ENCODE assay signal across 14 cellular contexts in the genomic region with DNA sequence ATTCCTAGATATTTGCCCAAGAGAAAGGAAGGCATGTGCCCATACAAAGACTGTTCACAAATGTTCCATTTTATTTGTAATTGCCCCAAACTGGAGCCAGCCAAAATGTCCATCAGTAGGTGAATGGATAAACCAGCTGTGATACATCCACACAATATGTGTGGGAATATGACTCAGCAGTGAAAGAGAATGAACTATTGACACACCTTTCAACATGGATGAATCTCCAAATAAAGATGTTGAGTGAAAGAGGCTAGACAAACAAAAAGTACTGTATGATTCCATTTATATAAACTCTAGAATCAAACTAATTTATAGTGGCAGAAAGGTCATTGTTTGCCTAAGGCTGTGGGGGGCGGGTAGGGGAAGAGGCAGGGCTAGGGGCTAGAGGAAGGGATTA. TPM values are rescaled to one million over a fixed set of nuclear protein-coding genes. Genes with fewer than 3 reads are reported as not detected.
DNase-seq lines count a peak whose midpoint lies in the region; ATAC-seq, FAIRE-seq and TF ChIP-seq lines count a peak whose summit lies in the region.
"Had no signal": no experiment of that assay in that cellular context is flagged by ENCODE, and none has a peak within 500 bp of the region (broad histone marks: within the 10 kb centered on the region; RNA-seq: fewer than 3 reads in every experiment).

No MANE protein-coding gene starts in this region.

- peaks cover 48% of the 10 kb centered on the region for H3K4me1 ChIP-seq in A549
- H3K4me1 ChIP-seq in adrenal gland (replicated peaks in 1 of 2), result peaks cover 30 to 49% of the 10 kb centered on the region in 2 donors
- peaks cover 5% of the 10 kb centered on the region for H3K4me1 ChIP-seq in colonic mucosa

- H3K9ac ChIP-seq in colonic mucosa (ENCODE audit: low read depth in 2 of 2, low read length in 2 of 2), result no peak overlapping the region

- peak in 1 of 2 experiments; percentile 69 for DNase-seq in A549 (ENCODE audit: low read depth in 1 of 2, low spot score in 1 of 2)
- DNase-seq in HCEC 1CT, result peak; percentile 57
- no peak for DNase-seq in adrenal gland
- peak; percentile 50 for DNase-seq in kidney glomerular epithelial cell (lab: John Stamatoyannopoulos, UW)
- no peak for DNase-seq in colonic mucosa
- no peak for DNase-seq in NCI-H82 treated with DMSO at 0.1 percent for 48 hours (lab: John Stamatoyannopoulos, UW; ENCODE audit: unreplicated experiment)
- DNase-seq: activated T-cell treated with anti-CD3 and anti-CD28 coated beads, Interleukin-2, amount 50 U/mL, for 72 hours; DMS 273 treated with DMSO at 0.1 percent for 48 hours; NCI-H446 treated with DMSO at 0.1 percent for 48 hours; RPMI8226; stimulated activated CD4-positive, alpha-beta T cell treated with anti-CD3 and anti-CD28 coated beads, Interleukin-12 subunit alpha, Interleukin-12 subunit beta, amount 100 ng/mL, for 4 hours had no signal

- no peak for FAIRE-seq in A549 (lab: Jason Lieb, UNC)

- ATAC-seq in A549 (peak in 1 of 2 experiments; percentile 20; a peak in 2 of 6 replicates), GM18511 (IDR thresholded peaks at IDR 0.05; ENCODE audit: unreplicated experiment) (no peak), GM18870 (IDR thresholded peaks at IDR 0.05; ENCODE audit: unreplicated experiment) (no peak)
- ATAC-seq: activated T-cell treated with anti-CD3 and anti-CD28 coated beads, Interleukin-2, amount 50 U/mL, for 72 hours had no signal

- CTCF ChIA-PET in A549 (lab: Yijun Ruan, JAX), result interaction anchor here (1.0 to 1.3 kb wide), 2 partner anchors 64 to 140 kb away, joined by 3 to 4 read pairs; no protein-coding TSS in a partner anchor

- no peaks in the 10 kb centered on the region for H3K9me3 ChIP-seq in A549
- peaks cover 0 to 3% (median 0%) of the 10 kb centered on the region in 3 donors for H3K9me3 ChIP-seq in adrenal gland (replicated peaks in 1 of 3)
- H3K9me3 ChIP-seq in colonic mucosa, result no peaks in the 10 kb centered on the region
- H3K9me3 ChIP-seq: thoracic aorta had no signal

- H3K36me3 ChIP-seq in adrenal gland (replicated peaks in 1 of 2), result peaks cover 0 to 12% of the 10 kb centered on the region in 2 donors
- no peaks in the 10 kb centered on the region for H3K36me3 ChIP-seq in colonic mucosa
- H3K36me3 ChIP-seq: thoracic aorta had no signal

- peak overlapping the region; percentile 82 for H3K4me2 ChIP-seq in A549

- no peaks in the 10 kb centered on the region for H3K27me3 ChIP-seq in adrenal gland
- H3K27me3 ChIP-seq in colonic mucosa, result no peaks in the 10 kb centered on the region

- 9% methylated on average over 1 of the region's 1 CpG for WGBS in A549 (ENCODE audit: missing lambda C conversion rate)
- 59 to 77% (median 74%) methylated on average over 1 of the region's 1 CpG for WGBS in adrenal gland, 4 donors

- intact Hi-C loops in adrenal gland (cut with DNase I), result loop anchor here in 1 of 2 donors (10.0 kb wide), 1 partner anchor 62 kb away; no protein-coding TSS in a partner anchor
- intact Hi-C loops in colonic mucosa (cut with DNase I), result no loop called here

- H3K27ac ChIP-seq in A549 (peak overlapping the region; percentile 64 to 73; a peak in 3 of 6 replicates), adrenal gland (peak overlapping the region in 3 of 5 donors; percentile 81 to 95 (median 83)), colonic mucosa (no peak overlapping the region)
- H3K27ac ChIP-seq: thoracic aorta had no signal

- TF ChIP-seq CTCF in A549 (IDR thresholded peaks at IDR 0.05), result no peak
- TF ChIP-seq CTCF in adrenal gland (IDR thresholded peaks at IDR 0.05), result no peak
- no peak for TF ChIP-seq CTCF in colonic mucosa (IDR thresholded peaks at IDR 0.05)

- POLR2A ChIA-PET in A549 (lab: Yijun Ruan, JAX), result interaction anchor here (0.5 kb wide), 1 partner anchor 200 kb away, joined by 7 read pairs; no protein-coding TSS in a partner anchor

- TF ChIP-seq RAD21 in A549 (conservative IDR thresholded peaks at IDR 0.05 in 1 of 2, IDR thresholded peaks at IDR 0.05 in 1 of 2), result no peak

- TF ChIP-seq EP300 in A549 (IDR thresholded peaks at IDR 0.05), result peak; percentile 44 to 64; a peak in 3 of 5 replicates

- no peak overlapping the region for H3K4me3 ChIP-seq in A549
- H3K4me3 ChIP-seq in adrenal gland, result peak overlapping the region in 1 of 4 donors; percentile 82
- no peak overlapping the region for H3K4me3 ChIP-seq in colonic mucosa
- H3K4me3 ChIP-seq: thoracic aorta had no signal

- TF ChIP-seq POLR2A in A549 (IDR thresholded peaks at IDR 0.05; ENCODE audit: low read length) (no peak), adrenal gland (IDR thresholded peaks at IDR 0.05) (no peak)

TF ChIP-seq in A549, 52 proteins besides CTCF, POLR2A, EP300 and RAD21 (continues in another document):
- TF ChIP-seq JUNB (IDR thresholded peaks at IDR 0.05) (peak; percentile 88), NPAS2 (CRISPR knock-in tag; IDR thresholded peaks at IDR 0.05; ENCODE audit: borderline replicate concordance) (no peak), FOSB (CRISPR knock-in tag; IDR thresholded peaks at IDR 0.05) (no peak), RFX5 (IDR thresholded peaks at IDR 0.05) (no peak), MAZ (IDR thresholded peaks at IDR 0.05; ENCODE audit: borderline replicate concordance, low read depth, low read length) (no peak), FOSL2 (IDR thresholded peaks at IDR 0.05) (peak; percentile 80), FOSL2 (CRISPR knock-in tag; IDR thresholded peaks at IDR 0.05) (peak; percentile 90), MYC (IDR thresholded peaks at IDR 0.05; ENCODE audit: borderline replicate concordance, low read length) (no peak), KDM1A (IDR thresholded peaks at IDR 0.05; ENCODE audit: low read depth) (no peak), SMC3 (IDR thresholded peaks at IDR 0.05) (no peak), RCOR1 (IDR thresholded peaks at IDR 0.05; ENCODE audit: low read depth, low read length) (no peak), HOXB13 (CRISPR knock-in tag; IDR thresholded peaks at IDR 0.05; ENCODE audit: low read depth) (no peak), HDAC2 (IDR thresholded peaks at IDR 0.05) (no peak), ZSCAN20 (CRISPR knock-in tag; IDR thresholded peaks at IDR 0.05) (no peak), JUN (IDR thresholded peaks at IDR 0.05) (peak; percentile 63 to 66; a peak in 4 of 5 replicates), ZFP36 (IDR thresholded peaks at IDR 0.05; ENCODE audit: borderline replicate concordance, partially characterized antibody) (peak; percentile 31), GATA3 (IDR thresholded peaks at IDR 0.05; ENCODE audit: borderline replicate concordance) (peak; percentile 89)
- TF ChIP-seq, protein P1, sequence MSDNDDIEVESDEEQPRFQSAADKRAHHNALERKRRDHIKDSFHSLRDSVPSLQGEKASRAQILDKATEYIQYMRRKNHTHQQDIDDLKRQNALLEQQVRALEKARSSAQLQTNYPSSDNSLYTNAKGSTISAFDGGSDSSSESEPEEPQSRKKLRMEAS (IDR thresholded peaks at IDR 0.05), result peak; percentile 37; the same call in 1 of the 2 replicates
- TF ChIP-seq, protein P2, sequence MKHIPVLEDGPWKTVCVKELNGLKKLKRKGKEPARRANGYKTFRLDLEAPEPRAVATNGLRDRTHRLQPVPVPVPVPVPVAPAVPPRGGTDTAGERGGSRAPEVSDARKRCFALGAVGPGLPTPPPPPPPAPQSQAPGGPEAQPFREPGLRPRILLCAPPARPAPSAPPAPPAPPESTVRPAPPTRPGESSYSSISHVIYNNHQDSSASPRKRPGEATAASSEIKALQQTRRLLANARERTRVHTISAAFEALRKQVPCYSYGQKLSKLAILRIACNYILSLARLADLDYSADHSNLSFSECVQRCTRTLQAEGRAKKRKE (CRISPR knock-in tag; IDR thresholded peaks at IDR 0.05; ENCODE audit: low read depth), result no peak
- TF ChIP-seq, protein P3, sequence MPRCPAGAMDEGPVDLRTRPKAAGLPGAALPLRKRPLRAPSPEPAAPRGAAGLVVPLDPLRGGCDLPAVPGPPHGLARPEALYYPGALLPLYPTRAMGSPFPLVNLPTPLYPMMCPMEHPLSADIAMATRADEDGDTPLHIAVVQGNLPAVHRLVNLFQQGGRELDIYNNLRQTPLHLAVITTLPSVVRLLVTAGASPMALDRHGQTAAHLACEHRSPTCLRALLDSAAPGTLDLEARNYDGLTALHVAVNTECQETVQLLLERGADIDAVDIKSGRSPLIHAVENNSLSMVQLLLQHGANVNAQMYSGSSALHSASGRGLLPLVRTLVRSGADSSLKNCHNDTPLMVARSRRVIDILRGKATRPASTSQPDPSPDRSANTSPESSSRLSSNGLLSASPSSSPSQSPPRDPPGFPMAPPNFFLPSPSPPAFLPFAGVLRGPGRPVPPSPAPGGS (IDR thresholded peaks at IDR 0.05), result peak; percentile 84
- TF ChIP-seq, protein P4, sequence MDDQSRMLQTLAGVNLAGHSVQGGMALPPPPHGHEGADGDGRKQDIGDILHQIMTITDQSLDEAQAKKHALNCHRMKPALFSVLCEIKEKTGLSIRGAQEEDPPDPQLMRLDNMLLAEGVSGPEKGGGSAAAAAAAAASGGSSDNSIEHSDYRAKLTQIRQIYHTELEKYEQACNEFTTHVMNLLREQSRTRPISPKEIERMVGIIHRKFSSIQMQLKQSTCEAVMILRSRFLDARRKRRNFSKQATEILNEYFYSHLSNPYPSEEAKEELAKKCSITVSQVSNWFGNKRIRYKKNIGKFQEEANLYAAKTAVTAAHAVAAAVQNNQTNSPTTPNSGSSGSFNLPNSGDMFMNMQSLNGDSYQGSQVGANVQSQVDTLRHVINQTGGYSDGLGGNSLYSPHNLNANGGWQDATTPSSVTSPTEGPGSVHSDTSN (IDR thresholded peaks at IDR 0.05), result no peak

RNA-seq across cellular contexts. Expression of a gene that starts 4.5 kb away (rescaled TPM):
- polyA plus RNA-seq in A549 (2011; rRNA removed) (29.9 and 60.3 TPM in 2 replicates), A549 (2017; fragmentation: RNase III; extraction: RNeasy Plus Mini Kit Qiagen cat#74134 plus additional on column Dnase treatment) (20.4 to 33.3 TPM (median 30.2 TPM) in 3 replicates), adrenal gland (1,000 to 10,000 TPM in 1 of 3 donors, 100 to 1,000 TPM in 2; 138 to 3,356 (median 348) TPM)
- 18.5 and 20.6 TPM in 2 replicates for polyA plus RNA-seq in A549 (2012; cell fraction: cytosol; rRNA removed)
- polyA plus RNA-seq in A549 (2012; cell fraction: nucleus; rRNA removed), result 32.5 and 39.4 TPM in 2 replicates
- 126 and 134 TPM in 2 replicates for polyA minus RNA-seq in A549 (2011; rRNA and poly(A)+ RNA removed)
- total RNA-seq in adrenal gland (1,000 to 10,000 TPM; 1,178 to 4,240 (median 2,741) TPM), colonic mucosa (100 to 1,000 TPM; 254 to 310 TPM)

Comparison
In these comparisons a context has a peak if more than half of its experiments do, and no peak if none do; other contexts are left out.
1. DNase-seq: peak in HCEC 1CT (single experiment) and kidney glomerular epithelial cell (single experiment); none in adrenal gland (0 of 7), colonic mucosa (single experiment) and NCI-H82 treated with DMSO at 0.1 percent for 48 hours (single experiment).